ENCODE assay signal across 18 cellular contexts in genomic region chr11:110082899-110083298, GRCh38.
"Had no signal": no experiment of that assay in that cellular context is flagged by ENCODE, and none has a peak within 500 bp of the region (broad histone marks: within the 10 kb centered on the region; RNA-seq: fewer than 3 reads in every experiment).

No MANE protein-coding gene starts in this region.

- H3K9me3 ChIP-seq: ovary, testis had no signal

- DNase-seq: effector CD8-positive, alpha-beta T cell; gastrocnemius medialis; heart right ventricle; hypothalamus; kidney glomerular epithelial cell; natural killer cell; ovary; sigmoid colon; stimulated activated CD4-positive, alpha-beta T cell treated with anti-CD3 and anti-CD28 coated beads, Interleukin-2, amount 100 ng/mL, for 24 hours; stimulated activated CD4-positive, alpha-beta T cell treated with anti-CD3 and anti-CD28 coated beads, Interleukin-4, amount 100 ng/mL, for 4 hours; stimulated activated naive B cell treated with anti-CD40 and anti-IgM and Interleukin-4, amounts not matched to agents 10 μg/mL and 1 μg/mL and 100 μg/mL, for 72 hours; stimulated activated naive CD8-positive, alpha-beta T cell treated with anti-CD3 and anti-CD28 coated beads, Interleukin-15, amount 100 ng/mL, for 72 hours; testis had no signal

- H3K27me3 ChIP-seq: gastrocnemius medialis, heart right ventricle, ovary, right atrium auricular region, sigmoid colon, testis, tibial nerve had no signal

- ATAC-seq: gastrocnemius medialis; heart right ventricle; natural killer cell; stimulated activated naive B cell treated with anti-CD40 and anti-IgM and Interleukin-4, amounts not matched to agents 10 μg/mL and 1 μg/mL and 100 μg/mL, for 72 hours; stimulated activated naive CD8-positive, alpha-beta T cell treated with anti-CD3 and anti-CD28 coated beads, Interleukin-15, amount 100 ng/mL, for 72 hours had no signal

- H3K36me3 ChIP-seq: gastrocnemius medialis, heart right ventricle, ovary, right atrium auricular region, sigmoid colon, tibial nerve had no signal

- H3K4me1 ChIP-seq: gastrocnemius medialis, right atrium auricular region had no signal

- H3K27ac ChIP-seq: coronary artery, gastrocnemius medialis, heart right ventricle, ovary, right atrium auricular region, sigmoid colon, testis, tibial nerve had no signal

- H3K9me3 Mint-ChIP-seq: neural crest cell; stimulated activated naive CD8-positive, alpha-beta T cell treated with anti-CD3 and anti-CD28 coated beads, Interleukin-15, amount 100 ng/mL, for 72 hours had no signal

- H3K4me3 Mint-ChIP-seq: natural killer cell; neural crest cell; stimulated activated naive B cell treated with anti-CD40 and anti-IgM and Interleukin-4, amounts not matched to agents 10 μg/mL and 1 μg/mL and 100 μg/mL, for 72 hours; stimulated activated naive CD8-positive, alpha-beta T cell treated with anti-CD3 and anti-CD28 coated beads, Interleukin-15, amount 100 ng/mL, for 72 hours had no signal

- H3K36me3 Mint-ChIP-seq: natural killer cell; stimulated activated naive B cell treated with anti-CD40 and anti-IgM and Interleukin-4, amounts not matched to agents 10 μg/mL and 1 μg/mL and 100 μg/mL, for 72 hours had no signal

- H3K4me1 Mint-ChIP-seq: natural killer cell had no signal

- H3K27ac Mint-ChIP-seq: natural killer cell; stimulated activated naive B cell treated with anti-CD40 and anti-IgM and Interleukin-4, amounts not matched to agents 10 μg/mL and 1 μg/mL and 100 μg/mL, for 72 hours; stimulated activated naive CD8-positive, alpha-beta T cell treated with anti-CD3 and anti-CD28 coated beads, Interleukin-15, amount 100 ng/mL, for 72 hours had no signal

- H3K4me3 ChIP-seq: coronary artery, gastrocnemius medialis, heart right ventricle, ovary, right atrium auricular region, sigmoid colon, skin epidermis, testis, tibial nerve had no signal
